Comparison of ENCODE assay signal across 2 cellular contexts in genomic region chr2:64841462-64841861, GRCh38.
TF ChIP-seq lines count a peak whose summit lies in the region.

No MANE protein-coding gene starts in this region.

TF ChIP-seq in IMR-90, 13 proteins besides CTCF, POLR2A, EP300 and RAD21:
- TF ChIP-seq BHLHE40 (IDR thresholded peaks at IDR 0.05; ENCODE audit: low read depth, low read length) (no peak), RCOR1 (IDR thresholded peaks at IDR 0.05; ENCODE audit: insufficient replicate concordance, low read length) (no peak), NFE2L2 (IDR thresholded peaks at IDR 0.05; ENCODE audit: low read depth, low read length) (no peak), SMC3 (IDR thresholded peaks at IDR 0.05; ENCODE audit: low read depth, low read length) (no peak), USF2 (IDR thresholded peaks at IDR 0.05; ENCODE audit: low read depth, low read length) (no peak), RFX5 (IDR thresholded peaks at IDR 0.05; ENCODE audit: low read depth, low read length) (no peak), FOS (IDR thresholded peaks at IDR 0.05; ENCODE audit: low read depth, low read length) (no peak), MAFK (IDR thresholded peaks at IDR 0.05; ENCODE audit: low read depth, low read length) (no peak), ELK1 (IDR thresholded peaks at IDR 0.05; ENCODE audit: borderline replicate concordance, low read depth, low read length) (no peak), CHD1 (IDR thresholded peaks at IDR 0.05; ENCODE audit: low read depth, low read length) (no peak), CEBPB (IDR thresholded peaks at IDR 0.05; ENCODE audit: low read depth, low read length) (no peak), MXI1 (IDR thresholded peaks at IDR 0.05; ENCODE audit: borderline replicate concordance, low read depth, low read length) (no peak), MAZ (IDR thresholded peaks at IDR 0.05; ENCODE audit: borderline replicate concordance, low read depth, low read length) (no peak)

TF ChIP-seq in K562, 482 proteins besides CTCF, POLR2A, EP300 and RAD21:
- TF ChIP-seq CUX1 (CRISPR knock-in tag; IDR thresholded peaks at IDR 0.05), result no peak
- no peak for TF ChIP-seq ZNF609 (CRISPR knock-in tag; IDR thresholded peaks at IDR 0.05; ENCODE audit: borderline replicate concordance)
- no peak for TF ChIP-seq TCFL5 (CRISPR knock-in tag; conservative IDR thresholded peaks at IDR 0.05)
- TF ChIP-seq ZNF282 (CRISPR knock-in tag; IDR thresholded peaks at IDR 0.05), result no peak
- TF ChIP-seq BRF1 (IDR thresholded peaks at IDR 0.05; ENCODE audit: borderline replicate concordance, extremely low read depth, insufficient read length), result no peak
- TF ChIP-seq ZNF134 (CRISPR knock-in tag; conservative IDR thresholded peaks at IDR 0.05), result no peak
- TF ChIP-seq NR4A1 (CRISPR knock-in tag; IDR thresholded peaks at IDR 0.05), result no peak
- no peak for TF ChIP-seq NR4A1 (tag; IDR thresholded peaks at IDR 0.05)
- TF ChIP-seq HMBOX1 (IDR thresholded peaks at IDR 0.05), result no peak
- no peak for TF ChIP-seq MYC (IDR thresholded peaks at IDR 0.05; ENCODE audit: low read depth, low read length)
- no peak for TF ChIP-seq MYC (CRISPR knock-in tag; IDR thresholded peaks at IDR 0.05; ENCODE audit: borderline replicate concordance, low read depth)
- no peak for TF ChIP-seq ZNF699 (CRISPR knock-in tag; IDR thresholded peaks at IDR 0.05; ENCODE audit: insufficient replicate concordance)
- TF ChIP-seq MECOM (CRISPR knock-in tag; IDR thresholded peaks at IDR 0.05), result no peak
- TF ChIP-seq ZNF197 (CRISPR knock-in tag; IDR thresholded peaks at IDR 0.05; ENCODE audit: low read depth), result no peak
- no peak for TF ChIP-seq HDAC1 (IDR thresholded peaks at IDR 0.05)
- no peak for TF ChIP-seq ZNF41 (CRISPR knock-in tag; conservative IDR thresholded peaks at IDR 0.05)
- no peak for TF ChIP-seq DLX4 (CRISPR knock-in tag; IDR thresholded peaks at IDR 0.05)
- no peak for TF ChIP-seq SMAD1 (IDR thresholded peaks at IDR 0.05; ENCODE audit: low read depth, low read length, partially characterized antibody)
